Comparison of ENCODE assay signal across 8 cellular contexts in the genomic region with DNA sequence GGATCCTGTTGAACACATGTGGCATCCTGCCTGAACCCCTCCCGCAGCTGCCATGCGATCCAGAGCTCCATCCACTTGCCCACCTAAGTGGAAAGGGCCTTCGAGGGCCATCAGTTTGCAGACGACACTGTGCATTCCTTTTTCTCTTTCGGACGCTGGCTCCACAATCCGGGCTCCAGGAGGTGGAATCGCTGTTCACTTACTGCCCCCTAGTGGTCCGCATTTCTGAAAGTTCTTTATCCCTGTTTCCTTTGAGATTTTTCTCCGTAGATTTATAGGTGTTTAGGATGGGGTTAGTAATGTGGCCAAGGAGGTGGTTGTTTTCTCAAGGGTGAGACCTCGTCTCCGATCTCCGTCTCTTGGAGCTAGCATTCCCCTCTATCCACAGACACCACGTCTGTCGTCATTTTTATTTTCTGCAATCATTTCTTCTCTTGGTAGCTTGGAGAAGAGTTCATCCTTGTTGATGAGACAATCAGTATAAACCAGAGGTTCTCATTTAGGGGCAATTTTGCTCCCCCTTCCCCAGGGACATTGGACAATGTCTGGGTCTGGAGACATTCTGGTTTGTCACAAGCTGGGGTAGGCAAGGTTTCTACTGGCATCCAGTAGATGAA.
A peak's percentile ranks its signal among the peaks of the same experiment; 100 is the strongest.
DNase-seq lines count a peak whose midpoint lies in the region; ATAC-seq, FAIRE-seq and TF ChIP-seq lines count a peak whose summit lies in the region.

No MANE protein-coding gene starts in this region.

- peak; percentile 68 for TF ChIP-seq RAD21 in GM12878 (IDR thresholded peaks at IDR 0.05; ENCODE audit: insufficient read depth, low read depth, low read length)

- BruUV-seq in GM12878 (replicated peaks; lab: Mats Ljungman, UMichigan), result no TSS peak

- H3K27me3 Mint-ChIP-seq in HFFc6 (ENCODE audit: insufficient read depth), result peaks cover 2% of the 10 kb centered on the region

- no peaks in the 10 kb centered on the region for H4K20me1 ChIP-seq in GM12878 (ENCODE audit: control insufficient read depth, insufficient read depth)

- H3K4me1 Mint-ChIP-seq in HFFc6 (ENCODE audit: low read depth), result peaks cover 8% of the 10 kb centered on the region; the same call in 1 of the 2 replicates

- CTCF ChIA-PET in GM12878 (lab: Yijun Ruan, JAX), result interaction anchor here (0.6 to 9.7 kb wide), 48 partner anchors 9 to 1362 kb away, joined by 3 to 87 read pairs (median 4); partner anchors contain the start of gene KIAA1217

- H3K9me3 ChIP-seq in GM12878 (replicated peaks; ENCODE audit: control insufficient read depth, insufficient read depth, low read length), result no peaks in the 10 kb centered on the region
- H3K9me3 ChIP-seq in skeletal muscle satellite cell (replicated peaks; ENCODE audit: low read length), result no peaks in the 10 kb centered on the region

- ATAC-seq in GM12878 (peak; percentile 68), HG03108 (IDR thresholded peaks at IDR 0.05; ENCODE audit: unreplicated experiment) (no peak), HG02623 (IDR thresholded peaks at IDR 0.05; ENCODE audit: unreplicated experiment) (no peak)

- H3K36me3 ChIP-seq in GM12878 (ENCODE audit: control insufficient read depth in 2 of 2, insufficient read depth in 2 of 2, low read length in 1 of 2) (no peaks in the 10 kb centered on the region), skeletal muscle satellite cell (ENCODE audit: insufficient read depth, low read length) (no peaks in the 10 kb centered on the region)

- SMC1A ChIA-PET in GM12878 (lab: Charles Lee; ENCODE audit: uncharacterized antibody, unreplicated experiment), result interaction anchor here (0.7 to 8.5 kb wide), 9 partner anchors 14 to 525 kb away, joined by 3 to 53 read pairs (median 4); no protein-coding TSS in a partner anchor

- H3K27me3 ChIP-seq in GM12878 (replicated peaks in 1 of 2; ENCODE audit: control insufficient read depth in 2 of 2, insufficient read depth in 2 of 2, low read length in 1 of 2) (no peaks in the 10 kb centered on the region), skeletal muscle satellite cell (ENCODE audit: control insufficient read depth, insufficient read depth, low read length) (peaks cover 3% of the 10 kb centered on the region)

- no peaks in the 10 kb centered on the region for H3K36me3 Mint-ChIP-seq in HFFc6 (ENCODE audit: low read depth)

- H3K9ac ChIP-seq in GM12878 (ENCODE audit: control insufficient read depth, insufficient read depth, low read length) (no peak overlapping the region), skeletal muscle satellite cell (ENCODE audit: low read depth, low read length) (no peak overlapping the region)

- peak; percentile 49 for FAIRE-seq in GM12878 (lab: Jason Lieb, UNC)

- TF ChIP-seq CTCF in HFFc6 (IDR thresholded peaks at IDR 0.05) (peak; percentile 96), GM12878 (IDR thresholded peaks at IDR 0.05 in 2 of 3, conservative IDR thresholded peaks at IDR 0.05 in 1 of 3; ENCODE audit: control insufficient read depth in 2 of 3, extremely low read depth in 1 of 3, insufficient read depth in 1 of 3, low read depth in 3 of 3, low read length in 3 of 3) (peak; percentile 69 to 80 (median 77))

- H3K4me2 ChIP-seq in GM12878 (ENCODE audit: control insufficient read depth, insufficient read depth) (peak overlapping the region; percentile 53), skeletal muscle satellite cell (ENCODE audit: low read length) (peak overlapping the region; percentile 62)

- peak overlapping the region; percentile 28; the same call in 1 of the 2 replicates for H3K4me3 Mint-ChIP-seq in HFFc6

- no peak for TF ChIP-seq EP300 in GM12878 (IDR thresholded peaks at IDR 0.05; ENCODE audit: borderline replicate concordance in 1 of 2, control insufficient read depth in 1 of 2, low read depth in 2 of 2, low read length in 2 of 2)

- in situ Hi-C loops in GM12878 (cut with MboI), result loop anchor here (5.0 kb wide), 1 partner anchor 527 kb away; no protein-coding TSS in a partner anchor

- POLR2A ChIA-PET in GM12878 (lab: Charles Lee), result no interaction called here

- H2AFZ ChIP-seq in GM12878 (ENCODE audit: control insufficient read depth, low read depth, low read length), result peak overlapping the region; percentile 32; the same call in 1 of the 2 replicates

- H3K4me3 ChIP-seq in GM12878, result no peak overlapping the region
- no peak overlapping the region for H3K4me3 ChIP-seq in skeletal muscle satellite cell (ENCODE audit: low read length)

- no peaks in the 10 kb centered on the region for H3K79me2 ChIP-seq in GM12878 (ENCODE audit: control insufficient read depth, insufficient read depth, low read length)

- no peaks in the 10 kb centered on the region for H3K4me1 ChIP-seq in GM12878 (ENCODE audit: control insufficient read depth, insufficient read depth, low read length)
- H3K4me1 ChIP-seq in skeletal muscle satellite cell (ENCODE audit: control insufficient read depth, insufficient read depth, low read length), result no peaks in the 10 kb centered on the region

- RAD21 ChIA-PET in GM12878 (lab: Charles Lee; ENCODE audit: unreplicated experiment), result interaction anchor here (0.7 to 4.9 kb wide), 5 partner anchors 80 to 525 kb away, joined by 3 to 28 read pairs (median 3); no protein-coding TSS in a partner anchor

- TF ChIP-seq POLR2A in GM12878 (IDR thresholded peaks at IDR 0.05; ENCODE audit: low read depth, low read length), result no peak

- H3K27ac ChIP-seq in GM12878 (ENCODE audit: control insufficient read depth, insufficient read depth), result no peak overlapping the region

- H3K27ac Mint-ChIP-seq in HFFc6, result no peak overlapping the region

- WGBS in GM12878 (ENCODE audit: insufficient coverage, insufficient replicate concordance, low lambda C conversion rate, missing lambda C conversion rate), result 11% methylated on average over 15 of the region's 15 CpGs

- intact Hi-C loops in GM12878 (cut with micrococcal nuclease; ENCODE audit: unreplicated experiment), result loop anchor here (1.0 kb wide), 1 partner anchor 525 kb away; no protein-coding TSS in a partner anchor

- no peaks in the 10 kb centered on the region for H3K9me3 Mint-ChIP-seq in HFFc6

- DNase-seq in DMS53 (lab: John Stamatoyannopoulos, UW) (peak; percentile 85), HFFc6 (peak; percentile 43), RPMI8226 (peak; percentile 55), GM12878 (ENCODE audit: low read depth, low spot score) (no peak), hippocampal formation (lab: John Stamatoyannopoulos, UW) (peak; percentile 51 to 54)

TF ChIP-seq in GM12878, 131 proteins besides CTCF, POLR2A, EP300 and RAD21:
- 0 out of 2 replicates have a peak, but pooled peaks have one; percentile 11 for TF ChIP-seq IKZF1 (conservative IDR thresholded peaks at IDR 0.05)
- TF ChIP-seq IKZF2 (IDR thresholded peaks at IDR 0.05), result peak in 1 of 2 experiments; percentile 11; a peak in 1 of 4 replicates
- no peak for TF ChIP-seq SUZ12 (IDR thresholded peaks at IDR 0.05; ENCODE audit: unreplicated experiment)
- no peak for TF ChIP-seq ZNF207 (IDR thresholded peaks at IDR 0.05; ENCODE audit: borderline replicate concordance)
- no peak for TF ChIP-seq FOXM1 (IDR thresholded peaks at IDR 0.05; ENCODE audit: low read depth, low read length)
- TF ChIP-seq, protein P1, sequence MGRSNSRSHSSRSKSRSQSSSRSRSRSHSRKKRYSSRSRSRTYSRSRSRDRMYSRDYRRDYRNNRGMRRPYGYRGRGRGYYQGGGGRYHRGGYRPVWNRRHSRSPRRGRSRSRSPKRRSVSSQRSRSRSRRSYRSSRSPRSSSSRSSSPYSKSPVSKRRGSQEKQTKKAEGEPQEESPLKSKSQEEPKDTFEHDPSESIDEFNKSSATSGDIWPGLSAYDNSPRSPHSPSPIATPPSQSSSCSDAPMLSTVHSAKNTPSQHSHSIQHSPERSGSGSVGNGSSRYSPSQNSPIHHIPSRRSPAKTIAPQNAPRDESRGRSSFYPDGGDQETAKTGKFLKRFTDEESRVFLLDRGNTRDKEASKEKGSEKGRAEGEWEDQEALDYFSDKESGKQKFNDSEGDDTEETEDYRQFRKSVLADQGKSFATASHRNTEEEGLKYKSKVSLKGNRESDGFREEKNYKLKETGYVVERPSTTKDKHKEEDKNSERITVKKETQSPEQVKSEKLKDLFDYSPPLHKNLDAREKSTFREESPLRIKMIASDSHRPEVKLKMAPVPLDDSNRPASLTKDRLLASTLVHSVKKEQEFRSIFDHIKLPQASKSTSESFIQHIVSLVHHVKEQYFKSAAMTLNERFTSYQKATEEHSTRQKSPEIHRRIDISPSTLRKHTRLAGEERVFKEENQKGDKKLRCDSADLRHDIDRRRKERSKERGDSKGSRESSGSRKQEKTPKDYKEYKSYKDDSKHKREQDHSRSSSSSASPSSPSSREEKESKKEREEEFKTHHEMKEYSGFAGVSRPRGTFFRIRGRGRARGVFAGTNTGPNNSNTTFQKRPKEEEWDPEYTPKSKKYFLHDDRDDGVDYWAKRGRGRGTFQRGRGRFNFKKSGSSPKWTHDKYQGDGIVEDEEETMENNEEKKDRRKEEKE (IDR thresholded peaks at IDR 0.05), result no peak
- TF ChIP-seq SMC3 (IDR thresholded peaks at IDR 0.05; ENCODE audit: borderline replicate concordance, low read length), result peak; percentile 53
- TF ChIP-seq ZNF217 (IDR thresholded peaks at IDR 0.05), result no peak
- no peak for TF ChIP-seq HDAC2 (IDR thresholded peaks at IDR 0.05)
- TF ChIP-seq SMAD5 (IDR thresholded peaks at IDR 0.05; ENCODE audit: low read depth), result no peak
- no peak for TF ChIP-seq HDGF (IDR thresholded peaks at IDR 0.05)
- TF ChIP-seq ZNF24 (IDR thresholded peaks at IDR 0.05), result 0 out of 2 replicates have a peak, but pooled peaks have one; percentile 60
